In genomic region chr1:27321813-27322568, GRCh38 we compare ENCODE assay signal across 1 cellular context.
TF ChIP-seq lines count a peak whose summit lies in the region.

TSS of gene TMEM222 (plus strand) at chr1:27322163. CDS start at chr1:27322198, 35 bp downstream.

TF ChIP-seq in HepG2, 621 proteins besides CTCF, POLR2A, EP300 and RAD21 (continued from another document and continues in another):
- no peak; the same call in 1 of the 2 replicates for TF ChIP-seq PAX8 (CRISPR knock-in tag; IDR thresholded peaks at IDR 0.05; ENCODE audit: borderline replicate concordance)
- peak; percentile 59; the same call in 1 of the 2 replicates for TF ChIP-seq ZNF354B (CRISPR knock-in tag; IDR thresholded peaks at IDR 0.05)
- TF ChIP-seq TRIM24 (CRISPR knock-in tag; IDR thresholded peaks at IDR 0.05): no peak
- TF ChIP-seq ZNF556 (CRISPR knock-in tag; IDR thresholded peaks at IDR 0.05; ENCODE audit: borderline replicate concordance): peak; percentile 87; the same call in 1 of the 2 replicates
- no peak for TF ChIP-seq ZNF850 (CRISPR knock-in tag; conservative IDR thresholded peaks at IDR 0.05)
- TF ChIP-seq ATF6 (CRISPR knock-in tag; conservative IDR thresholded peaks at IDR 0.05): peak; percentile 86; the same call in 1 of the 2 replicates
- TF ChIP-seq PBX3 (CRISPR knock-in tag; IDR thresholded peaks at IDR 0.05; ENCODE audit: borderline replicate concordance): no peak; the same call in 1 of the 2 replicates
- TF ChIP-seq ZNF549 (CRISPR knock-in tag; IDR thresholded peaks at IDR 0.05): no peak
- no peak for TF ChIP-seq CHD4 (IDR thresholded peaks at IDR 0.05; ENCODE audit: borderline replicate concordance, low read length)
- TF ChIP-seq SRSF1 (optimal IDR thresholded peaks at IDR 0.05; ENCODE audit: low read depth, low read length): peak; percentile 42
- TF ChIP-seq RXRA (CRISPR knock-in tag; IDR thresholded peaks at IDR 0.05): peak; percentile 85
- 0 out of 2 replicates have a peak, but pooled peaks have one; percentile 62 for TF ChIP-seq HOXA9 (CRISPR knock-in tag; IDR thresholded peaks at IDR 0.05; ENCODE audit: borderline replicate concordance)
- peak; percentile 97 for TF ChIP-seq THAP11 (CRISPR knock-in tag; IDR thresholded peaks at IDR 0.05)
- TF ChIP-seq CSRNP1 (CRISPR knock-in tag; IDR thresholded peaks at IDR 0.05): peak; percentile 86; the same call in 1 of the 2 replicates
- TF ChIP-seq E2F5 (CRISPR knock-in tag; conservative IDR thresholded peaks at IDR 0.05): peak; percentile 84
- TF ChIP-seq HOXA3 (CRISPR knock-in tag; IDR thresholded peaks at IDR 0.05): peak; percentile 97
- 0 out of 2 replicates have a peak, but pooled peaks have one; percentile 29 for TF ChIP-seq ZNF879 (CRISPR knock-in tag; IDR thresholded peaks at IDR 0.05)
- peak; percentile 87 for TF ChIP-seq ZNF781 (CRISPR knock-in tag; IDR thresholded peaks at IDR 0.05; ENCODE audit: borderline replicate concordance, not compliant biosample characterization)
- TF ChIP-seq POGZ (CRISPR knock-in tag; IDR thresholded peaks at IDR 0.05): peak; percentile 99
- TF ChIP-seq ZNF138 (CRISPR knock-in tag; IDR thresholded peaks at IDR 0.05; ENCODE audit: low read depth): 0 out of 2 replicates have a peak, but pooled peaks have one; percentile 23
- no peak for TF ChIP-seq FOSL1 (CRISPR knock-in tag; IDR thresholded peaks at IDR 0.05; ENCODE audit: borderline replicate concordance)
- peak; percentile 96 for TF ChIP-seq CEBPB (IDR thresholded peaks at IDR 0.05; ENCODE audit: borderline replicate concordance, low read depth, low read length)
- TF ChIP-seq SP140L (CRISPR knock-in tag; IDR thresholded peaks at IDR 0.05; ENCODE audit: borderline replicate concordance): peak; percentile 68; the same call in 1 of the 2 replicates
- TF ChIP-seq ZMAT3 (CRISPR knock-in tag; conservative IDR thresholded peaks at IDR 0.05): peak; percentile 95
- TF ChIP-seq JDP2 (CRISPR knock-in tag; IDR thresholded peaks at IDR 0.05; ENCODE audit: borderline replicate concordance): no peak
- TF ChIP-seq JUN (CRISPR knock-in tag; IDR thresholded peaks at IDR 0.05): no peak; the same call in 1 of the 2 replicates
- no peak for TF ChIP-seq NFATC3 (CRISPR knock-in tag; IDR thresholded peaks at IDR 0.05)
- TF ChIP-seq TEAD3 (CRISPR knock-in tag; optimal IDR thresholded peaks at IDR 0.05; ENCODE audit: borderline replicate concordance): peak; percentile 83
- TF ChIP-seq ARID2 (CRISPR knock-in tag; IDR thresholded peaks at IDR 0.05; ENCODE audit: borderline replicate concordance): no peak; the same call in 1 of the 2 replicates
- no peak for TF ChIP-seq RBAK (CRISPR knock-in tag; IDR thresholded peaks at IDR 0.05)
- peak; percentile 27; the same call in 1 of the 2 replicates for TF ChIP-seq ZNF691 (CRISPR knock-in tag; IDR thresholded peaks at IDR 0.05; ENCODE audit: borderline replicate concordance, low read depth)
- TF ChIP-seq RXRB (CRISPR knock-in tag; IDR thresholded peaks at IDR 0.05; ENCODE audit: borderline replicate concordance): peak; percentile 80
- peak; percentile 51; the same call in 1 of the 2 replicates for TF ChIP-seq ZNF567 (CRISPR knock-in tag; IDR thresholded peaks at IDR 0.05; ENCODE audit: borderline replicate concordance)
- peak; percentile 62; the same call in 1 of the 2 replicates for TF ChIP-seq ZNF547 (CRISPR knock-in tag; IDR thresholded peaks at IDR 0.05)
- peak; percentile 95 for TF ChIP-seq ZFP91 (CRISPR knock-in tag; IDR thresholded peaks at IDR 0.05; ENCODE audit: borderline replicate concordance)
- peak; percentile 67; the same call in 1 of the 2 replicates for TF ChIP-seq ZNF589 (CRISPR knock-in tag; conservative IDR thresholded peaks at IDR 0.05)
- no peak for TF ChIP-seq ZNF382 (CRISPR knock-in tag; IDR thresholded peaks at IDR 0.05; ENCODE audit: borderline replicate concordance)
- TF ChIP-seq ZNF407 (CRISPR knock-in tag; IDR thresholded peaks at IDR 0.05; ENCODE audit: not compliant biosample characterization): no peak
- TF ChIP-seq ZNF20 (CRISPR knock-in tag; IDR thresholded peaks at IDR 0.05): no peak
- TF ChIP-seq NFKB2 (CRISPR knock-in tag; IDR thresholded peaks at IDR 0.05; ENCODE audit: borderline replicate concordance): peak; percentile 86
- no peak for TF ChIP-seq ZNF484 (CRISPR knock-in tag; IDR thresholded peaks at IDR 0.05; ENCODE audit: borderline replicate concordance, low read depth)
- TF ChIP-seq ZNF234 (CRISPR knock-in tag; conservative IDR thresholded peaks at IDR 0.05): 0 out of 2 replicates have a peak, but pooled peaks have one; percentile 82
- no peak for TF ChIP-seq MLLT10 (CRISPR knock-in tag; IDR thresholded peaks at IDR 0.05)
- peak; percentile 76 for TF ChIP-seq CBX1 (IDR thresholded peaks at IDR 0.05; ENCODE audit: low read depth)
- TF ChIP-seq ZNF383 (CRISPR knock-in tag; IDR thresholded peaks at IDR 0.05; ENCODE audit: borderline replicate concordance): no peak
